Comparison of ENCODE assay signal across 1 cellular context in genomic region chr2:121605820-121606733, GRCh38.
TF ChIP-seq lines count a peak whose summit lies in the region.

No MANE protein-coding gene starts in this region.

TF ChIP-seq in K562, 482 proteins besides CTCF, POLR2A, EP300 and RAD21:
- TF ChIP-seq RBM17 (IDR thresholded peaks at IDR 0.05; ENCODE audit: borderline replicate concordance, low read depth, low read length): no peak
- TF ChIP-seq ZBTB17 (CRISPR knock-in tag; IDR thresholded peaks at IDR 0.05): no peak
- TF ChIP-seq KDM4B (IDR thresholded peaks at IDR 0.05; ENCODE audit: borderline replicate concordance in 2 of 2, low read depth in 1 of 2): no peak
- no peak for TF ChIP-seq GATA2 (CRISPR knock-in tag; IDR thresholded peaks at IDR 0.05)
- TF ChIP-seq PHB (CRISPR knock-in tag; IDR thresholded peaks at IDR 0.05): no peak
- no peak for TF ChIP-seq ETV5 (CRISPR knock-in tag; IDR thresholded peaks at IDR 0.05; ENCODE audit: low read depth)
- no peak for TF ChIP-seq SUPT5H (IDR thresholded peaks at IDR 0.05)
- TF ChIP-seq AFF1 (IDR thresholded peaks at IDR 0.05; ENCODE audit: low read depth in 1 of 2, partially characterized antibody in 2 of 2): no peak
- no peak for TF ChIP-seq SNIP1 (IDR thresholded peaks at IDR 0.05; ENCODE audit: low read depth)
- TF ChIP-seq ZNF408 (CRISPR knock-in tag; IDR thresholded peaks at IDR 0.05; ENCODE audit: low read depth): no peak
- no peak for TF ChIP-seq BCOR (IDR thresholded peaks at IDR 0.05)
- no peak for TF ChIP-seq ILK (tag; IDR thresholded peaks at IDR 0.05; ENCODE audit: borderline replicate concordance, low read depth)
